26 cellular contexts compared by ENCODE assay signal in genomic region chr6:147251072-147251471, GRCh38.
"Had no signal": no experiment of that assay in that cellular context is flagged by ENCODE, and none has a peak within 500 bp of the region (broad histone marks: within the 10 kb centered on the region; RNA-seq: fewer than 3 reads in every experiment).

No MANE protein-coding gene starts in this region.

- H3K36me3 ChIP-seq: prostate gland had no signal

- H3K27ac ChIP-seq: neutrophil, pancreas, prostate gland, right lobe of liver, sigmoid colon, stomach, thoracic aorta, thyroid gland, tibial nerve, upper lobe of left lung, vagina had no signal

- H3K9me3 ChIP-seq: neutrophil, pancreas, prostate gland, right lobe of liver, sigmoid colon, thoracic aorta, thyroid gland, upper lobe of left lung, vagina had no signal

- H2AFZ ChIP-seq: neural progenitor cell had no signal

- H3K4me1 ChIP-seq: pancreas, prostate gland, right lobe of liver, sigmoid colon, stomach, thyroid gland, tibial nerve, upper lobe of left lung, vagina had no signal

- DNase-seq: natural killer cell; nucleus accumbens; pancreas; retina; right lobe of liver; sigmoid colon; small intestine; stimulated activated CD4-positive, alpha-beta T cell treated with anti-CD3 and anti-CD28 coated beads, Interleukin-15, amount 100 ng/mL, for 24 hours; stimulated activated CD4-positive, alpha-beta T cell treated with anti-CD3 and anti-CD28 coated beads, Interleukin-2, amount 100 ng/mL, for 24 hours; stimulated activated CD4-positive, alpha-beta T cell treated with anti-CD3 and anti-CD28 coated beads, Interleukin-2, amount 100 ng/mL, for 48 hours; stimulated activated CD4-positive, alpha-beta T cell treated with anti-CD3 and anti-CD28 coated beads, Interleukin-4, amount 100 ng/mL, for 24 hours; stimulated activated naive B cell treated with anti-CD40 and anti-IgM and Interleukin-4, amounts not matched to agents 10 μg/mL and 1 μg/mL and 100 μg/mL, for 72 hours; stimulated activated naive CD4-positive, alpha-beta T cell treated with Interleukin-2 at 50 U/mL for 16 hours; stomach; thyroid gland; trophoblast cell had no signal

- FAIRE-seq: pancreas, small intestine, urothelium cell line had no signal

- H3K27me3 ChIP-seq: neural progenitor cell, neutrophil, pancreas, right lobe of liver, sigmoid colon, stomach, thyroid gland, tibial nerve, upper lobe of left lung, vagina had no signal

- H3K9ac ChIP-seq: neural progenitor cell had no signal

- ATAC-seq: natural killer cell; pancreas; right cardiac atrium; right lobe of liver; stimulated activated effector memory CD8-positive, alpha-beta T cell treated with anti-CD3 and anti-CD28 coated beads, Interleukin-12 subunit alpha, Interleukin-12 subunit beta, amount 100 ng/mL, for 72 hours; stimulated activated naive B cell treated with anti-CD40 and anti-IgM and Interleukin-4, amounts not matched to agents 10 μg/mL and 1 μg/mL and 100 μg/mL, for 72 hours had no signal

- H3K4me3 ChIP-seq: neural progenitor cell, pancreas, prostate gland, right lobe of liver, sigmoid colon, stomach, thoracic aorta, thyroid gland, tibial nerve, upper lobe of left lung, vagina had no signal
